ENCODE assay signal across 1 cellular context in the genomic region with DNA sequence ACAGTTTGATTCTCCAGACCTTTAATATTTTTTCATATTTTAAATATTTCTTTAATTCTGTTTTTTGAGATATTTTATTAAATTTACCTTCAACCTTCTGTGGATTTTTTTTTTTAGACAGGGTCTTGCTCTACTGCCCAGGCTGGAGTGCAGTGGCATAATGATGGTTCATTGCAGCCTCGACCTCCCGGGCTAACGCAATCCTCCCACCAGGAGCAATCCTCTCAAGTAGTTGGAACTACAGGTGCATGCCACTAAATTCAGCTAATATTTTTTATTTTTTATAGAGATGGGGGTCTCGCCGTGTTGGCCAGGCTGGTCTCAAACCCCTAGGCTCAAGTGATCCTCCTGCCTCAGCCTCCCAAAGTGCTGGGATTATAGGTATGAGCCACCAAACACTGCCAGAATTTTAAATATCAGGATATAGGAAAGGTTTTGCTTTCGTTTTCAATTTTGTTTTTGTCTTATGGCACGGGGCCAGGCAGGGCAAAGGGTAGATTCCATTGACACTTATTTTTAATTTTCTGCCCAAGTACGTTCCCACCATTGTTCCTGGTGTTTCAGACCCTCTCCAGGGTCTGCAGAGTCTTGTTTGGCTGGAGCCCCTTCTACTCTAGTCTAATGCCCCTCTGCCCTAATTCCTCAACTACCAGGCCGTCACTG.
TF ChIP-seq lines count a peak whose summit lies in the region.

No MANE protein-coding gene starts in this region.

TF ChIP-seq in liver, 16 proteins besides CTCF, POLR2A, EP300 and RAD21:
- TF ChIP-seq RXRA (IDR thresholded peaks at IDR 0.05) (peak in 1 of 2 donors; percentile 20), SP1 (IDR thresholded peaks at IDR 0.05) (peak; percentile 38), HNF4A (conservative IDR thresholded peaks at IDR 0.05) (peak; percentile 14 to 25), JUND (IDR thresholded peaks at IDR 0.05) (no peak), FOXA1 (IDR thresholded peaks at IDR 0.05) (no peak)
- TF ChIP-seq, protein P1, sequence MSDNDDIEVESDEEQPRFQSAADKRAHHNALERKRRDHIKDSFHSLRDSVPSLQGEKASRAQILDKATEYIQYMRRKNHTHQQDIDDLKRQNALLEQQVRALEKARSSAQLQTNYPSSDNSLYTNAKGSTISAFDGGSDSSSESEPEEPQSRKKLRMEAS (IDR thresholded peaks at IDR 0.05), result no peak
- TF ChIP-seq, protein P2, sequence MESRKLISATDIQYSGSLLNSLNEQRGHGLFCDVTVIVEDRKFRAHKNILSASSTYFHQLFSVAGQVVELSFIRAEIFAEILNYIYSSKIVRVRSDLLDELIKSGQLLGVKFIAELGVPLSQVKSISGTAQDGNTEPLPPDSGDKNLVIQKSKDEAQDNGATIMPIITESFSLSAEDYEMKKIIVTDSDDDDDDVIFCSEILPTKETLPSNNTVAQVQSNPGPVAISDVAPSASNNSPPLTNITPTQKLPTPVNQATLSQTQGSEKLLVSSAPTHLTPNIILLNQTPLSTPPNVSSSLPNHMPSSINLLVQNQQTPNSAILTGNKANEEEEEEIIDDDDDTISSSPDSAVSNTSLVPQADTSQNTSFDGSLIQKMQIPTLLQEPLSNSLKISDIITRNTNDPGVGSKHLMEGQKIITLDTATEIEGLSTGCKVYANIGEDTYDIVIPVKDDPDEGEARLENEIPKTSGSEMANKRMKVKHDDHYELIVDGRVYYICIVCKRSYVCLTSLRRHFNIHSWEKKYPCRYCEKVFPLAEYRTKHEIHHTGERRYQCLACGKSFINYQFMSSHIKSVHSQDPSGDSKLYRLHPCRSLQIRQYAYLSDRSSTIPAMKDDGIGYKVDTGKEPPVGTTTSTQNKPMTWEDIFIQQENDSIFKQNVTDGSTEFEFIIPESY (IDR thresholded peaks at IDR 0.05), result no peak
